In the genomic region with DNA sequence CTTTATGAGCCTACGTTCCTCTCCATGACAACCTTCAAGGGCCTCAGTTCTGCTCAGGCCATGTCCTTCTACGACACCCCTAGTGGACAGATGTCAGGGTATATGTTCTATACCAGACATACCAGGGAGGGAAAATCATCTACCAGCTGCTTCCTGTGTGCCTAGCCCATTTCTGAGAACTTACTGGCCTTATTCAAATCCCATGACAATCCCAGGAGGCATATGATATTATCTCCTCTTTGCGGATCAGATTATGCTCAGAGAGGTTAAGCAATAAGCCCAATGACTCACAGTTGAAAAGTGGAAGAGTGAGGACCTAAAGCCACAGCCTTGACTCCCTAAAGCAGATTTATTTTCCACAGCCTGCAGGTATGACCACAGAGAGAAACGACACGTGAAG, we compare ENCODE assay signal across 12 cellular contexts.
DNase-seq lines count a peak whose midpoint lies in the region; ATAC-seq and TF ChIP-seq lines count a peak whose summit lies in the region.
"Had no signal": no experiment of that assay in that cellular context is flagged by ENCODE, and none has a peak within 500 bp of the region (broad histone marks: within the 10 kb centered on the region; RNA-seq: fewer than 3 reads in every experiment).

No MANE protein-coding gene starts in this region.

- H3K4me1 ChIP-seq in left ventricle myocardium inferior (peaks cover 29% of the 10 kb centered on the region), aorta (ENCODE audit: control insufficient read depth in 1 of 2, insufficient read depth in 2 of 2, low read length in 2 of 2) (peaks cover 0 to 3% of the 10 kb centered on the region in 2 donors)
- H3K4me1 ChIP-seq: parathyroid adenoma had no signal

- POLR2A ChIA-PET in WTC11 (lab: Charles Lee), result no interaction called here

- H3K36me3 ChIP-seq in left ventricle myocardium inferior (no peaks in the 10 kb centered on the region), aorta (ENCODE audit: control insufficient read depth in 1 of 2, insufficient read depth in 2 of 2, low read length in 1 of 2) (no peaks in the 10 kb centered on the region)

- H3K4me3 Mint-ChIP-seq in WTC11, result no peak overlapping the region
- no peak overlapping the region for H3K4me3 Mint-ChIP-seq in activated naive CD4-positive, alpha-beta T cell treated with anti-CD3 and anti-CD28 coated beads for 36 hours
- H3K4me3 Mint-ChIP-seq: CD4-positive, alpha-beta memory T cell; stimulated activated naive CD8-positive, alpha-beta T cell treated with anti-CD3 and anti-CD28 coated beads, Interleukin-15, amount 100 ng/mL, for 72 hours had no signal

- TF ChIP-seq CTCF in left ventricle myocardium inferior (IDR thresholded peaks at IDR 0.05; ENCODE audit: borderline replicate concordance), result peak; percentile 9
- no peak for TF ChIP-seq CTCF in WTC11 (IDR thresholded peaks at IDR 0.05)

- no peaks in the 10 kb centered on the region for H3K9me3 Mint-ChIP-seq in WTC11
- no peaks in the 10 kb centered on the region for H3K9me3 Mint-ChIP-seq in activated naive CD4-positive, alpha-beta T cell treated with anti-CD3 and anti-CD28 coated beads for 36 hours
- H3K9me3 Mint-ChIP-seq: stimulated activated naive CD8-positive, alpha-beta T cell treated with anti-CD3 and anti-CD28 coated beads, Interleukin-15, amount 100 ng/mL, for 72 hours had no signal

- DNase-seq in left ventricle myocardium inferior (no peak), Right ventricle myocardium inferior (ENCODE audit: missing footprints) (no peak), WTC11 (ENCODE audit: low spot score) (no peak), iris pigment epithelial cell (ENCODE audit: low read depth) (peak; percentile 97), aorta (no peak), NCI-H2227 treated with DMSO at 0.1 percent for 48 hours (lab: John Stamatoyannopoulos, UW) (no peak)
- DNase-seq in activated naive CD4-positive, alpha-beta T cell treated with anti-CD3 and anti-CD28 coated beads for 36 hours, result no peak
- DNase-seq: CD4-positive, alpha-beta memory T cell; NCI-H524 treated with DMSO at 0.1 percent for 48 hours; stimulated activated naive CD8-positive, alpha-beta T cell treated with anti-CD3 and anti-CD28 coated beads, Interleukin-15, amount 100 ng/mL, for 72 hours had no signal

- peaks cover 52% of the 10 kb centered on the region for H3K27me3 Mint-ChIP-seq in WTC11 (ENCODE audit: low read depth)
- H3K27me3 Mint-ChIP-seq in activated naive CD4-positive, alpha-beta T cell treated with anti-CD3 and anti-CD28 coated beads for 36 hours (ENCODE audit: low read depth), result peaks cover 3% of the 10 kb centered on the region
- H3K27me3 Mint-ChIP-seq: CD4-positive, alpha-beta memory T cell had no signal

- no peak overlapping the region for H3K27ac Mint-ChIP-seq in WTC11
- H3K27ac Mint-ChIP-seq in activated naive CD4-positive, alpha-beta T cell treated with anti-CD3 and anti-CD28 coated beads for 36 hours, result no peak overlapping the region
- H3K27ac Mint-ChIP-seq: CD4-positive, alpha-beta memory T cell; stimulated activated naive CD8-positive, alpha-beta T cell treated with anti-CD3 and anti-CD28 coated beads, Interleukin-15, amount 100 ng/mL, for 72 hours had no signal

- H3K27ac ChIP-seq in left ventricle myocardium inferior (replicated peaks) (no peak overlapping the region), aorta (ENCODE audit: low read depth in 1 of 2, low read length in 2 of 2) (no peak overlapping the region)
- H3K27ac ChIP-seq: parathyroid adenoma had no signal

- peaks cover 23% of the 10 kb centered on the region for H3K36me3 Mint-ChIP-seq in WTC11
- H3K36me3 Mint-ChIP-seq in activated naive CD4-positive, alpha-beta T cell treated with anti-CD3 and anti-CD28 coated beads for 36 hours (ENCODE audit: low read depth), result no peaks in the 10 kb centered on the region
- H3K36me3 Mint-ChIP-seq: CD4-positive, alpha-beta memory T cell had no signal

- H3K27me3 ChIP-seq in left ventricle myocardium inferior (ENCODE audit: low read depth), result no peaks in the 10 kb centered on the region
- H3K27me3 ChIP-seq in aorta (ENCODE audit: control insufficient read depth in 1 of 2, insufficient read depth in 2 of 2, low read length in 1 of 2), result no peaks in the 10 kb centered on the region

- peaks cover 41% of the 10 kb centered on the region for H3K4me1 Mint-ChIP-seq in WTC11
- H3K4me1 Mint-ChIP-seq in activated naive CD4-positive, alpha-beta T cell treated with anti-CD3 and anti-CD28 coated beads for 36 hours (ENCODE audit: low read depth), result no peaks in the 10 kb centered on the region
- H3K4me1 Mint-ChIP-seq: CD4-positive, alpha-beta memory T cell; stimulated activated naive CD8-positive, alpha-beta T cell treated with anti-CD3 and anti-CD28 coated beads, Interleukin-15, amount 100 ng/mL, for 72 hours had no signal

- intact Hi-C loops in left ventricle myocardium inferior (cut with micrococcal nuclease) (no loop called here), Right ventricle myocardium inferior (cut with DNase I) (loop anchor here (5.0 kb wide), 1 partner anchor 140 kb away; the partner anchor contains the start of gene GLI3), aorta (cut with DNase I) (no loop called here)
- intact Hi-C loops in activated naive CD4-positive, alpha-beta T cell treated with anti-CD3 and anti-CD28 coated beads for 36 hours (cut with micrococcal nuclease), result no loop called here

- WGBS in aorta, 2 donors, result 93 to 94% methylated on average over 5 of the region's 5 CpGs

- H3K4me3 ChIP-seq in left ventricle myocardium inferior (no peak overlapping the region), aorta (ENCODE audit: low read length in 2 of 2) (no peak overlapping the region)

- ATAC-seq in Right ventricle myocardium inferior (no peak), WTC11 (peak; percentile 61), aorta (ENCODE audit: low FRiP score) (peak; percentile 34), HG02571 (IDR thresholded peaks at IDR 0.05; ENCODE audit: unreplicated experiment) (no peak)
- ATAC-seq: stimulated activated naive CD8-positive, alpha-beta T cell treated with anti-CD3 and anti-CD28 coated beads, Interleukin-15, amount 100 ng/mL, for 72 hours had no signal

- CTCF ChIA-PET in WTC11 (lab: Charles Lee), result no interaction called here
- CTCF ChIA-PET in activated naive CD4-positive, alpha-beta T cell treated with anti-CD3 and anti-CD28 coated beads for 36 hours (lab: Charles Lee), result no interaction called here

- H3K9me3 ChIP-seq in left ventricle myocardium inferior (replicated peaks) (no peaks in the 10 kb centered on the region), aorta (ENCODE audit: control insufficient read depth, low read length) (no peaks in the 10 kb centered on the region)

TF ChIP-seq in WTC11, 78 proteins besides CTCF, POLR2A, EP300 and RAD21 (continues in another document):
- TF ChIP-seq IRF2 (CRISPR knock-in tag; IDR thresholded peaks at IDR 0.05; ENCODE audit: borderline replicate concordance, low read depth) (no peak), PRRX2 (CRISPR knock-in tag; IDR thresholded peaks at IDR 0.05) (no peak), RORB (CRISPR knock-in tag; IDR thresholded peaks at IDR 0.05) (no peak), ZNF416 (CRISPR knock-in tag; IDR thresholded peaks at IDR 0.05) (no peak), TEAD4 (CRISPR knock-in tag; IDR thresholded peaks at IDR 0.05) (no peak), MAX (CRISPR knock-in tag; IDR thresholded peaks at IDR 0.05) (no peak), FOXK1 (CRISPR knock-in tag; IDR thresholded peaks at IDR 0.05) (no peak), FOXJ3 (CRISPR knock-in tag; IDR thresholded peaks at IDR 0.05; ENCODE audit: borderline replicate concordance) (no peak), SP1 (CRISPR knock-in tag; conservative IDR thresholded peaks at IDR 0.05) (no peak), TCF7 (CRISPR knock-in tag; IDR thresholded peaks at IDR 0.05; ENCODE audit: low read depth) (no peak), ETV6 (CRISPR knock-in tag; IDR thresholded peaks at IDR 0.05) (no peak)
- TF ChIP-seq, protein P1, sequence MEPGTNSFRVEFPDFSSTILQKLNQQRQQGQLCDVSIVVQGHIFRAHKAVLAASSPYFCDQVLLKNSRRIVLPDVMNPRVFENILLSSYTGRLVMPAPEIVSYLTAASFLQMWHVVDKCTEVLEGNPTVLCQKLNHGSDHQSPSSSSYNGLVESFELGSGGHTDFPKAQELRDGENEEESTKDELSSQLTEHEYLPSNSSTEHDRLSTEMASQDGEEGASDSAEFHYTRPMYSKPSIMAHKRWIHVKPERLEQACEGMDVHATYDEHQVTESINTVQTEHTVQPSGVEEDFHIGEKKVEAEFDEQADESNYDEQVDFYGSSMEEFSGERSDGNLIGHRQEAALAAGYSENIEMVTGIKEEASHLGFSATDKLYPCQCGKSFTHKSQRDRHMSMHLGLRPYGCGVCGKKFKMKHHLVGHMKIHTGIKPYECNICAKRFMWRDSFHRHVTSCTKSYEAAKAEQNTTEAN (CRISPR knock-in tag; IDR thresholded peaks at IDR 0.05), result no peak
- TF ChIP-seq, protein P2, sequence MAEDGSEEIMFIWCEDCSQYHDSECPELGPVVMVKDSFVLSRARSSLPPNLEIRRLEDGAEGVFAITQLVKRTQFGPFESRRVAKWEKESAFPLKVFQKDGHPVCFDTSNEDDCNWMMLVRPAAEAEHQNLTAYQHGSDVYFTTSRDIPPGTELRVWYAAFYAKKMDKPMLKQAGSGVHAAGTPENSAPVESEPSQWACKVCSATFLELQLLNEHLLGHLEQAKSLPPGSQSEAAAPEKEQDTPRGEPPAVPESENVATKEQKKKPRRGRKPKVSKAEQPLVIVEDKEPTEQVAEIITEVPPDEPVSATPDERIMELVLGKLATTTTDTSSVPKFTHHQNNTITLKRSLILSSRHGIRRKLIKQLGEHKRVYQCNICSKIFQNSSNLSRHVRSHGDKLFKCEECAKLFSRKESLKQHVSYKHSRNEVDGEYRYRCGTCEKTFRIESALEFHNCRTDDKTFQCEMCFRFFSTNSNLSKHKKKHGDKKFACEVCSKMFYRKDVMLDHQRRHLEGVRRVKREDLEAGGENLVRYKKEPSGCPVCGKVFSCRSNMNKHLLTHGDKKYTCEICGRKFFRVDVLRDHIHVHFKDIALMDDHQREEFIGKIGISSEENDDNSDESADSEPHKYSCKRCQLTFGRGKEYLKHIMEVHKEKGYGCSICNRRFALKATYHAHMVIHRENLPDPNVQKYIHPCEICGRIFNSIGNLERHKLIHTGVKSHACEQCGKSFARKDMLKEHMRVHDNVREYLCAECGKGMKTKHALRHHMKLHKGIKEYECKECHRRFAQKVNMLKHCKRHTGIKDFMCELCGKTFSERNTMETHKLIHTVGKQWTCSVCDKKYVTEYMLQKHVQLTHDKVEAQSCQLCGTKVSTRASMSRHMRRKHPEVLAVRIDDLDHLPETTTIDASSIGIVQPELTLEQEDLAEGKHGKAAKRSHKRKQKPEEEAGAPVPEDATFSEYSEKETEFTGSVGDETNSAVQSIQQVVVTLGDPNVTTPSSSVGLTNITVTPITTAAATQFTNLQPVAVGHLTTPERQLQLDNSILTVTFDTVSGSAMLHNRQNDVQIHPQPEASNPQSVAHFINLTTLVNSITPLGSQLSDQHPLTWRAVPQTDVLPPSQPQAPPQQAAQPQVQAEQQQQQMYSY (CRISPR knock-in tag; IDR thresholded peaks at IDR 0.05), result no peak

Comparison
In these comparisons a context has a peak if more than half of its experiments do, and no peak if none do; other contexts are left out.
1. ATAC-seq: peak in WTC11 (single experiment) and aorta (single experiment); none in Right ventricle myocardium inferior (single experiment) and HG02571 (single experiment).